Comparison of ENCODE assay signal across 9 cellular contexts in the genomic region with DNA sequence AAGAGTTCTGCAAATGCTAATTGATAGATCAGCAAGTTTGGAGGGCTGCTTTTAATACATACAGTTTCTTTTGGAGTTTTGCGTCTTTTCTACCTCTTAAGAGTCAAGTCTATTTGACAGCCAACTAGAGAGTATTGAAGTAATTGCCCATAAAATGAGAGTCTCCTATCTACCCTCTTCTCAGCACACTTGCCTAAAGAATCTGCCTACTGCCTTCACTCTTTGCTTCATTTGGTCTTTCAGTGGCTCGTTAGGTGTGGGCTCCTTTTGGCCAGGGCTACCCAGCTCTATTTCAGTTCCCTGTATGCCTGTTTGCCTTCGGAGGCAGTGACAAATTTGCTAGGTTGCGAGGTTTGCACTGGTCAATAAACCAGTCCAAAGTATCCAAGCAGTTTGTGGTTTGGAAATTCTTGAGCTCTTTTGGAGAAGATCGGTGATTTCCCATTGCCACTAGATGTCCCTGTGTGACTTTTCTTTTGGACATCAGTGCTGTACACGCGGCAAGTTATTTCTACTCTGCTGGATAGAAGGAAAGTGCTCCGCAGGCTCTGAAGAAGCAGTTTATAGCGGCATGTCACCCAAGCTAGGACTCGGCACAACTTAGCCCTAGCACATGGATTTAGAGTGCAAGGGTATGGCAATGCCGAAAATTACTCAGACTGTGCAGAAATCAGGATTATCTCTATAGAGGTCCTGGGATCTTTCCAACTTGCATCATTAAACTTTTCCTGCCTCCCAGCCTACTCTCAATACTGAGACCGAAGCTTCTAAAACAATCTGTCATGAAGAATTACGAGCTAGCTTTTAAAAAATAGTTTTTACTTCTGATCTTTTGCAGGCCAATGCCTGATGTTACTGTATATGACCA. TPM values are rescaled to one million over a fixed set of nuclear protein-coding genes. Genes with fewer than 3 reads are reported as not detected.
A peak's percentile ranks its signal among the peaks of the same experiment; 100 is the strongest.
DNase-seq lines count a peak whose midpoint lies in the region; ATAC-seq and TF ChIP-seq lines count a peak whose summit lies in the region.
"Had no signal": no experiment of that assay in that cellular context is flagged by ENCODE, and none has a peak within 500 bp of the region (broad histone marks: within the 10 kb centered on the region; RNA-seq: fewer than 3 reads in every experiment).

No MANE protein-coding gene starts in this region.

- no peak for TF ChIP-seq POLR2A in adrenal gland (IDR thresholded peaks at IDR 0.05)

- no peaks in the 10 kb centered on the region for H3K27me3 ChIP-seq in adrenal gland
- H3K27me3 ChIP-seq: ovary had no signal

- 22 to 35% (median 32%) methylated on average over 13 of the region's 13 CpGs for WGBS in adrenal gland, 4 donors

- peak overlapping the region in 1 of 4 donors; percentile 44 for H3K4me3 ChIP-seq in adrenal gland
- H3K4me3 ChIP-seq: ovary had no signal

- no peak for ATAC-seq in HG03378 (IDR thresholded peaks at IDR 0.05; ENCODE audit: unreplicated experiment)
- no peak for ATAC-seq in GM19397 (IDR thresholded peaks at IDR 0.05; ENCODE audit: unreplicated experiment)
- no peak for ATAC-seq in stimulated activated naive CD8-positive, alpha-beta T cell treated with anti-CD3 and anti-CD28 coated beads, Interleukin-15, Interleukin-2, amounts not matched to agents 100 U/mL and 50 U/mL, for 24 hours

- no peaks in the 10 kb centered on the region for H3K36me3 ChIP-seq in adrenal gland (replicated peaks in 1 of 2)
- H3K36me3 ChIP-seq: ovary had no signal

- peak; percentile 70 for DNase-seq in EH (ENCODE audit: low read depth)
- peak; percentile 41 for DNase-seq in NCI-H1105 treated with DMSO at 0.1 percent for 48 hours (lab: John Stamatoyannopoulos, UW)
- peak; percentile 29 to 63 (median 46) for DNase-seq in adrenal gland
- peak; percentile 33 for DNase-seq in iPS DF 19.7 (ENCODE audit: low read depth, low spot score)
- peak; percentile 70 for DNase-seq in stromal cell of bone marrow (ENCODE audit: low read depth)
- DNase-seq in stimulated activated naive CD8-positive, alpha-beta T cell treated with anti-CD3 and anti-CD28 coated beads, Interleukin-15, Interleukin-2, amounts not matched to agents 100 U/mL and 50 U/mL, for 24 hours, result no peak

- intact Hi-C loops in adrenal gland (cut with DNase I), result no loop called here

- peak; percentile 14 to 60 (median 52) for TF ChIP-seq CTCF in adrenal gland (IDR thresholded peaks at IDR 0.05)

- H3K27ac ChIP-seq in adrenal gland, result no peak overlapping the region
- H3K27ac ChIP-seq: ovary had no signal

- H3K9me3 ChIP-seq in adrenal gland (replicated peaks in 1 of 3), result no peaks in the 10 kb centered on the region
- H3K9me3 ChIP-seq: ovary had no signal

- no peaks in the 10 kb centered on the region for H3K4me1 ChIP-seq in adrenal gland (replicated peaks in 1 of 2)

RNA-seq across cellular contexts. Expression of gene MGST1, which starts 38.6 kb away (rescaled TPM):
- total RNA-seq in adrenal gland, result 1,000 to 10,000 TPM in 3 of 8 donors, 100 to 1,000 TPM in 5; 688 to 2,399 (median 877) TPM
- polyA plus RNA-seq in adrenal gland, result 1,000 to 10,000 TPM in 1 of 3 donors, 100 to 1,000 TPM in 2; 197 to 6,375 (median 736) TPM
